ENCODE assay signal across 26 cellular contexts in the genomic region with DNA sequence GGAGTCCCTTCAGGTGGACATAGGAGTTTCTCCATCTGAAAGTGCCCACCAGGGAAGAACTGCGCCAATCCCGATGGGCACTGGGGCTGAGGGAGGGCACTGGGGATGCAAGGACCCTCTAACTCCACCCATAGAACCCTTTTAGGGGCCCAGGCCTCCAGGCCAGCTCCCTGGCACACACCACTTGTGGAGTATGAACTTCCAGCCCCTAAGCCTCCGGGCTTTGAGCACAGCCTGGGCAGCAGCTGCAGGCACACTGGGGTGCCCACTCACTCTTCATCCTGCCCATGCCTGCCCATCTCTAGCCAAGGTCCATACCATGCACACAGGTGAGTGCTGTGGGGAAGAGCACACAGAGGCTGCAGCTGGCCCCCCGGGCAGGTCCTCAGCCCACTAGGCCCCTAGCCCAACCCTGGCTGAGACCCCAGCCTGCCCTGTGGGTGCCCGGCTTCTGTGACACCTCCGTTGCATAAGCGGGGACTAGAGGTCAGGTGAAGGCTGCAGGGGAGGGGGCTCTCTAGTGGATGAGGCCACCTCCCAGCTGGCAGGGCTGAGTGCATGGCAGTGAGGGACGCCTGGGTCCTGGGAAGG. TPM values are rescaled to one million over a fixed set of nuclear protein-coding genes. Genes with fewer than 3 reads are reported as not detected.
DNase-seq lines count a peak whose midpoint lies in the region; ATAC-seq, FAIRE-seq and TF ChIP-seq lines count a peak whose summit lies in the region.
"Had no signal": no experiment of that assay in that cellular context is flagged by ENCODE, and none has a peak within 500 bp of the region (broad histone marks: within the 10 kb centered on the region; RNA-seq: fewer than 3 reads in every experiment).

No MANE protein-coding gene starts in this region.

- H2AFZ ChIP-seq in SK-N-SH (ENCODE audit: low read depth) (no peak overlapping the region), neuronal stem cell (ENCODE audit: low read length) (no peak overlapping the region)
- H2AFZ ChIP-seq: PC-9 had no signal

- no peak for ATAC-seq in SK-N-SH treated with all-trans-retinoic acid at 6 μM for 48 hours
- ATAC-seq: CD8-positive, alpha-beta T cell had no signal

- intact Hi-C loops in kidney (cut with DNase I), result no loop called here

- H2BK12ac ChIP-seq in neuronal stem cell (ENCODE audit: low read length), result no peak overlapping the region

- no peak for TF ChIP-seq RAD21 in SK-N-SH (IDR thresholded peaks at IDR 0.05; ENCODE audit: low read length)

- CTCF ChIA-PET in SK-N-SH (lab: Yijun Ruan, JAX), result interaction anchor here (0.7 to 14.8 kb wide), 14 partner anchors 15 to 531 kb away, joined by 3 to 511 read pairs (median 4); a partner anchor contains a TSS

- no peak overlapping the region for H2BK120ac ChIP-seq in neuronal stem cell (ENCODE audit: low read depth, low read length)

- H3K9me3 ChIP-seq in SK-N-SH (no peaks in the 10 kb centered on the region), kidney (ENCODE audit: control insufficient read depth in 1 of 2, low read length in 2 of 2) (no peaks in the 10 kb centered on the region), neuronal stem cell (replicated peaks in 1 of 2; ENCODE audit: control insufficient read depth in 2 of 2, insufficient read depth in 1 of 2, low read depth in 1 of 2, low read length in 2 of 2) (peaks cover 2 to 4% of the 10 kb centered on the region in 2 donors)

- no peaks in the 10 kb centered on the region for H3F3A ChIP-seq in SK-N-SH (replicated peaks; ENCODE audit: insufficient read depth)

- H3K27me3 ChIP-seq in SK-N-SH (ENCODE audit: insufficient read depth), result no peaks in the 10 kb centered on the region
- peaks cover 0 to 20% (median 0%) of the 10 kb centered on the region in 3 experiments for H3K27me3 ChIP-seq in neuronal stem cell (ENCODE audit: control insufficient read depth in 3 of 3, insufficient read depth in 3 of 3, low read depth in 1 of 3, low read length in 3 of 3)
- H3K27me3 ChIP-seq: BLaER1 treated with 17β-estradiol and CSF1 and Interleukin-3, amounts not matched to agents 10 nM and 100 nM had no signal

- no peak for TF ChIP-seq POLR2A in GM12892 (IDR thresholded peaks at IDR 0.05; ENCODE audit: low read depth, low read length)

- no peak overlapping the region for H2BK15ac ChIP-seq in neuronal stem cell (ENCODE audit: low read length)

- TF ChIP-seq CTCF in SK-N-SH (IDR thresholded peaks at IDR 0.05) (no peak), kidney (IDR thresholded peaks at IDR 0.05; ENCODE audit: borderline replicate concordance, extremely low read depth, insufficient read depth) (no peak)

- DNase-seq in SK-N-SH (peak; percentile 20), cerebellar cortex (ENCODE audit: low spot score) (peak; percentile 61), kidney (peak; percentile 64), neuronal stem cell (ENCODE audit: low spot score) (no peak), NOMO-1 treated with DMSO at 0.1 percent for 48 hours (lab: John Stamatoyannopoulos, UW; ENCODE audit: unreplicated experiment) (no peak), GM12892 (ENCODE audit: insufficient read length) (no peak)
- no peak for DNase-seq in effector CD4-positive, alpha-beta T cell
- DNase-seq: 8988T; CD8-positive, alpha-beta T cell; DMS153; GDM1; MM.1S; NCI-H1092; NCI-H1436 treated with DMSO at 0.1 percent for 48 hours; NCI-H1930; NCI-H2227 treated with DMSO at 0.1 percent for 48 hours; NCI-H524 treated with DMSO at 0.1 percent for 48 hours; PC-9; RPMI8226; SHP77 treated with DMSO at 0.1 percent for 48 hours had no signal

- H3K9me2 ChIP-seq in SK-N-SH, result no peaks in the 10 kb centered on the region

- no peak overlapping the region for H4K91ac ChIP-seq in neuronal stem cell (ENCODE audit: low read depth, low read length, poor library complexity)

- POLR2A ChIA-PET in SK-N-SH (lab: Yijun Ruan, JAX), result no interaction called here

- H3K18ac ChIP-seq in neuronal stem cell (ENCODE audit: low read length), result peak overlapping the region; percentile 19

- TF ChIP-seq EP300 in SK-N-SH (IDR thresholded peaks at IDR 0.05; ENCODE audit: borderline replicate concordance in 1 of 2, low read depth in 1 of 2, low read length in 1 of 2), result no peak

- H3K36me3 ChIP-seq in SK-N-SH (replicated peaks in 1 of 2; ENCODE audit: control insufficient read depth in 1 of 2, insufficient read depth in 2 of 2, low read length in 1 of 2), result no peaks in the 10 kb centered on the region
- H3K36me3 ChIP-seq in kidney (ENCODE audit: control insufficient read depth in 1 of 2, insufficient read depth in 2 of 2, low read length in 2 of 2), result no peaks in the 10 kb centered on the region
- no peaks in the 10 kb centered on the region for H3K36me3 ChIP-seq in neuronal stem cell (replicated peaks in 1 of 2; ENCODE audit: control insufficient read depth in 2 of 2, insufficient read depth in 2 of 2, low read length in 2 of 2)
- H3K36me3 ChIP-seq: BLaER1 treated with 17β-estradiol and CSF1 and Interleukin-3, amounts not matched to agents 10 nM and 100 nM had no signal

- no peak overlapping the region for H3K4me2 ChIP-seq in SK-N-SH
- H3K4me2 ChIP-seq in neuronal stem cell (ENCODE audit: insufficient read depth, low read length, poor library complexity, severe bottlenecking), result no peak overlapping the region
- H3K4me2 ChIP-seq: BLaER1 treated with 17β-estradiol and CSF1 and Interleukin-3, amounts not matched to agents 10 nM and 100 nM; PC-9 had no signal

- H4K20me1 ChIP-seq in SK-N-SH (ENCODE audit: insufficient read depth), result no peaks in the 10 kb centered on the region

- no peak overlapping the region for H2BK5ac ChIP-seq in neuronal stem cell (ENCODE audit: low read length)

- H3K4me1 ChIP-seq in SK-N-SH (ENCODE audit: control insufficient read depth in 1 of 2, insufficient read depth in 2 of 2, low read depth in 1 of 2, low read length in 1 of 2), result peaks cover 0 to 8% of the 10 kb centered on the region in 2 experiments; a peak in 1 of 4 replicates
- H3K4me1 ChIP-seq in kidney (ENCODE audit: control insufficient read depth in 1 of 2, insufficient read depth in 1 of 2, low read depth in 1 of 2, low read length in 2 of 2), result no peaks in the 10 kb centered on the region
- H3K4me1 ChIP-seq in neuronal stem cell (ENCODE audit: control insufficient read depth in 2 of 2, insufficient read depth in 1 of 2, low read depth in 1 of 2, low read length in 2 of 2), result no peaks in the 10 kb centered on the region

- H3K14ac ChIP-seq in neuronal stem cell (ENCODE audit: low read length), result no peak overlapping the region

- peak overlapping the region; percentile 15 for H2AK5ac ChIP-seq in neuronal stem cell (ENCODE audit: low read depth, low read length)

- FAIRE-seq in kidney (lab: Jason Lieb, UNC), result no peak
- no peak for FAIRE-seq in GM12892 (lab: Jason Lieb, UNC)

- no peak overlapping the region for H3K4ac ChIP-seq in neuronal stem cell (ENCODE audit: low read length)

- H3K27ac ChIP-seq in SK-N-SH (ENCODE audit: low read depth in 2 of 2, low read length in 1 of 2) (no peak overlapping the region), kidney (ENCODE audit: low read depth in 2 of 2, low read length in 2 of 2) (no peak overlapping the region), neuronal stem cell (replicated peaks; ENCODE audit: low read length) (no peak overlapping the region)
- H3K27ac ChIP-seq: BLaER1 treated with 17β-estradiol and CSF1 and Interleukin-3, amounts not matched to agents 10 nM and 100 nM; PC-9; SK-N-MC had no signal

- H3K79me1 ChIP-seq in neuronal stem cell (ENCODE audit: low read depth, low read length), result no peaks in the 10 kb centered on the region

- no peak overlapping the region for H4K8ac ChIP-seq in neuronal stem cell (ENCODE audit: low read depth, low read length)

- no peak overlapping the region for H3K4me3 ChIP-seq in SK-N-SH (ENCODE audit: low read depth in 2 of 2, low read length in 1 of 2)
- H3K4me3 ChIP-seq in kidney (ENCODE audit: low read length in 2 of 2), result no peak overlapping the region
- no peak overlapping the region for H3K4me3 ChIP-seq in neuronal stem cell (ENCODE audit: low read length in 2 of 2)
- H3K4me3 ChIP-seq: BLaER1 treated with 17β-estradiol and CSF1 and Interleukin-3, amounts not matched to agents 10 nM and 100 nM; PC-9; SK-N-MC had no signal

- no peaks in the 10 kb centered on the region for H3K79me2 ChIP-seq in SK-N-SH (ENCODE audit: insufficient read depth)

- no peak overlapping the region for H3K23ac ChIP-seq in neuronal stem cell (ENCODE audit: low read depth, low read length, poor library complexity)

- WGBS in SK-N-SH (ENCODE audit: low lambda C conversion rate), result 62% methylated on average over 6 of the region's 8 CpGs
- WGBS in neuronal stem cell (ENCODE audit: extremely low coverage in 2 of 2, insufficient read length in 2 of 2, insufficient replicate concordance in 1 of 2), 2 donors, result no CpG with 5 or more reads among the region's 8 CpGs

- H3K9ac ChIP-seq in SK-N-SH (no peak overlapping the region), kidney (ENCODE audit: low read length in 2 of 2) (no peak overlapping the region), neuronal stem cell (ENCODE audit: low read depth, low read length, poor library complexity) (no peak overlapping the region)

TF ChIP-seq in SK-N-SH, 30 proteins besides CTCF, POLR2A, EP300 and RAD21 (continues in another document):
- TF ChIP-seq ELF1 (IDR thresholded peaks at IDR 0.05), result no peak

TF ChIP-seq in SK-N-SH treated with all-trans-retinoic acid at 6 μM for 48 hours, 23 proteins besides CTCF, POLR2A, EP300 and RAD21 (continues in another document):
- TF ChIP-seq ARNTL (CRISPR knock-in tag; IDR thresholded peaks at IDR 0.05; ENCODE audit: borderline replicate concordance, low read depth), result no peak

RNA-seq across cellular contexts. Expression of a gene that starts 14.6 kb away (rescaled TPM):
- polyA plus RNA-seq in SK-N-SH (2012; rRNA removed), result 0.02 TPM in 1 of 2 replicates, not detected in the other
- polyA plus RNA-seq in SK-N-SH (2012; cell fraction: cytosol; rRNA removed), result not detected in 2 replicates
- polyA plus RNA-seq in SK-N-SH (2012; cell fraction: nucleus; rRNA removed), result 0.07 TPM in 1 of 2 replicates, not detected in the other
- total RNA-seq in kidney, result not detected
- polyA plus RNA-seq in kidney (ENCODE audit: insufficient read depth, low read depth, low replicate concordance), result 0.41 TPM
- 1.1 TPM for polyA plus RNA-seq in neuronal stem cell (2013, experiment 1 of 2)
- 0.97 TPM for polyA plus RNA-seq in neuronal stem cell (2013, experiment 2 of 2)
- not detected for polyA plus RNA-seq in GM12892 (2012; ENCODE audit: missing spikeins)
- total RNA-seq: CD8-positive, alpha-beta T cell; Daoy; H4; LHCN-M2; PC-9 had no signal

RNA-seq across cellular contexts. Expression of a gene that starts 46.1 kb away (rescaled TPM):
- polyA plus RNA-seq in SK-N-SH (2012; rRNA removed), result 7.5 and 8.2 TPM in 2 replicates
- polyA plus RNA-seq in SK-N-SH (2012; cell fraction: cytosol; rRNA removed), result 3.6 and 7.8 TPM in 2 replicates
- 8.9 and 11.2 TPM in 2 replicates for polyA plus RNA-seq in SK-N-SH (2012; cell fraction: nucleus; rRNA removed)
- total RNA-seq in kidney, result 23.8 TPM
- 13.9 TPM for polyA plus RNA-seq in kidney (ENCODE audit: insufficient read depth, low read depth, low replicate concordance)
- polyA plus RNA-seq in neuronal stem cell (2013, experiment 1 of 2), result 42.5 TPM
- 38.5 TPM for polyA plus RNA-seq in neuronal stem cell (2013, experiment 2 of 2)
- polyA plus RNA-seq in GM12892 (2012; ENCODE audit: missing spikeins), result not detected
- total RNA-seq: CD8-positive, alpha-beta T cell had no signal

Comparison
In these comparisons a context has a peak if more than half of its experiments do, and no peak if none do; other contexts are left out.
1. DNase-seq: peak in SK-N-SH (single experiment), cerebellar cortex (single experiment) and kidney (single experiment); none in neuronal stem cell (single experiment), NOMO-1 treated with DMSO at 0.1 percent for 48 hours (single experiment), effector CD4-positive, alpha-beta T cell (single experiment) and GM12892 (single experiment).